In genomic region chrX:119516157-119516702, GRCh38 we compare ENCODE assay signal across 9 cellular contexts. TPM values are rescaled to one million over a fixed set of nuclear protein-coding genes. Genes with fewer than 3 reads are reported as not detected.
DNase-seq lines count a peak whose midpoint lies in the region; ATAC-seq, FAIRE-seq and TF ChIP-seq lines count a peak whose summit lies in the region.
"Had no signal": no experiment of that assay in that cellular context is flagged by ENCODE, and none has a peak within 500 bp of the region (broad histone marks: within the 10 kb centered on the region; RNA-seq: fewer than 3 reads in every experiment).

No MANE protein-coding gene starts in this region.

- H3K36me3 Mint-ChIP-seq in activated T-cell treated with anti-CD3 and anti-CD28 coated beads, Interleukin-2, amount 50 U/mL, for 24 hours (ENCODE audit: low read depth): no peaks in the 10 kb centered on the region
- H3K36me3 Mint-ChIP-seq: activated naive CD8-positive, alpha-beta T cell had no signal

- H3K9ac ChIP-seq in OCI-LY1 (ENCODE audit: low read length): peak overlapping the region; percentile 45; the same call in 1 of the 2 replicates

- no peaks in the 10 kb centered on the region for H3K27me3 Mint-ChIP-seq in activated T-cell treated with anti-CD3 and anti-CD28 coated beads, Interleukin-2, amount 50 U/mL, for 24 hours
- H3K27me3 Mint-ChIP-seq: activated naive CD8-positive, alpha-beta T cell had no signal

- H3K4me1 Mint-ChIP-seq in activated T-cell treated with anti-CD3 and anti-CD28 coated beads, Interleukin-2, amount 50 U/mL, for 24 hours (ENCODE audit: low read depth): peaks cover 2% of the 10 kb centered on the region

- H3K4me3 ChIP-seq in OCI-LY1 (ENCODE audit: low read depth, low read length, poor library complexity, severe bottlenecking) (no peak overlapping the region), ovary (no peak overlapping the region)

- no peak overlapping the region for H3K27ac Mint-ChIP-seq in activated T-cell treated with anti-CD3 and anti-CD28 coated beads, Interleukin-2, amount 50 U/mL, for 24 hours
- H3K27ac Mint-ChIP-seq: activated naive CD8-positive, alpha-beta T cell had no signal

- no peaks in the 10 kb centered on the region for H3K79me2 ChIP-seq in OCI-LY1 (ENCODE audit: insufficient read depth, low read length)

- TF ChIP-seq CTCF in OCI-LY1 (IDR thresholded peaks at IDR 0.05; ENCODE audit: low read length): peak; percentile 80
- TF ChIP-seq CTCF in foreskin keratinocyte (conservative IDR thresholded peaks at IDR 0.05): peak; percentile 81
- TF ChIP-seq CTCF in ovary (IDR thresholded peaks at IDR 0.05): peak in 2 of 3 donors; percentile 48 to 64

- DNase-seq in DMS 273 (lab: John Stamatoyannopoulos, UW; ENCODE audit: unreplicated experiment) (peak; percentile 87), HTR-8/SVneo (ENCODE audit: insufficient read length, low spot score) (peak; percentile 77), foreskin keratinocyte (peak in 1 of 2 donors; percentile 28), ovary (peak in 3 of 5 donors; percentile 13 to 32 (median 20))
- DNase-seq in activated T-cell treated with anti-CD3 and anti-CD28 coated beads, Interleukin-2, amount 50 U/mL, for 24 hours: peak; percentile 51

- H3K4me2 ChIP-seq in OCI-LY1 (ENCODE audit: low read length): peak overlapping the region; percentile 41; the same call in 1 of the 2 replicates

- H3K4me1 ChIP-seq in OCI-LY1 (ENCODE audit: insufficient read depth, low read length, severe bottlenecking) (peaks cover 11% of the 10 kb centered on the region), foreskin keratinocyte (no peaks in the 10 kb centered on the region), ovary (ENCODE audit: insufficient read depth) (no peaks in the 10 kb centered on the region)

- H3K27me3 ChIP-seq in OCI-LY1 (ENCODE audit: insufficient read depth, low read length): no peaks in the 10 kb centered on the region
- no peaks in the 10 kb centered on the region for H3K27me3 ChIP-seq in foreskin keratinocyte
- H3K27me3 ChIP-seq in ovary: no peaks in the 10 kb centered on the region

- 31 to 35% (median 33%) methylated on average over 5 of the region's 5 CpGs for WGBS in ovary, 3 donors

- peak; percentile 91 for ATAC-seq in GM19463 (IDR thresholded peaks at IDR 0.05; ENCODE audit: unreplicated experiment)
- ATAC-seq in foreskin keratinocyte: peak; percentile 74
- no peak for ATAC-seq in HG03039 (IDR thresholded peaks at IDR 0.05; ENCODE audit: unreplicated experiment)

- FAIRE-seq in HTR-8/SVneo (lab: Jason Lieb, UNC): peak; percentile 69

- H4K20me1 ChIP-seq in OCI-LY1 (ENCODE audit: insufficient read depth, low read length): no peaks in the 10 kb centered on the region

- TF ChIP-seq POLR2A in ovary (IDR thresholded peaks at IDR 0.05): no peak

- H3F3A ChIP-seq in OCI-LY1 (ENCODE audit: insufficient read depth, low read length): no peaks in the 10 kb centered on the region

- H3K27ac ChIP-seq in OCI-LY1 (ENCODE audit: low read depth, low read length, poor library complexity, severe bottlenecking) (no peak overlapping the region), foreskin keratinocyte (no peak overlapping the region), ovary (no peak overlapping the region)

- intact Hi-C loops in ovary (cut with DNase I): loop anchor here in 2 of 4 donors (10.0 kb wide), 1 partner anchor 219 kb away; no protein-coding TSS in a partner anchor

- H3K9me3 ChIP-seq in OCI-LY1 (ENCODE audit: low read length) (no peaks in the 10 kb centered on the region), ovary (no peaks in the 10 kb centered on the region)

- no peaks in the 10 kb centered on the region for H3K9me2 ChIP-seq in OCI-LY1 (ENCODE audit: low read depth, low read length)

- H2AFZ ChIP-seq in OCI-LY1 (ENCODE audit: low read length): peak overlapping the region; percentile 98; the same call in 1 of the 2 replicates

- no peak overlapping the region for H3K4me3 Mint-ChIP-seq in activated T-cell treated with anti-CD3 and anti-CD28 coated beads, Interleukin-2, amount 50 U/mL, for 24 hours
- H3K4me3 Mint-ChIP-seq: activated naive CD8-positive, alpha-beta T cell had no signal

- H3K9me3 Mint-ChIP-seq in activated T-cell treated with anti-CD3 and anti-CD28 coated beads, Interleukin-2, amount 50 U/mL, for 24 hours: no peaks in the 10 kb centered on the region

- H3K36me3 ChIP-seq in OCI-LY1 (ENCODE audit: insufficient read depth, low read length) (no peaks in the 10 kb centered on the region), ovary (no peaks in the 10 kb centered on the region)

- TF ChIP-seq EP300 in ovary (IDR thresholded peaks at IDR 0.05): no peak

RNA-seq across cellular contexts. Expression of gene SLC25A5, which starts 48.0 kb away (rescaled TPM):
- total RNA-seq in foreskin keratinocyte (351 and 441 TPM in 2 replicates), ovary (100 to 1,000 TPM in 6 of 7 donors, 10 to 100 TPM in 1; 97.2 to 166 (median 138) TPM)
- polyA plus RNA-seq in foreskin keratinocyte (518 and 606 TPM in 2 replicates), ovary (100 to 1,000 TPM; 147 to 214 TPM)

RNA-seq across cellular contexts. Expression of gene STEEP1, which starts 49.0 kb away (rescaled TPM):
- 26.2 and 26.5 TPM in 2 replicates for total RNA-seq in foreskin keratinocyte
- 12.6 and 13.9 TPM in 2 replicates for polyA plus RNA-seq in foreskin keratinocyte
- 10 to 100 TPM; 18.9 to 27.3 (median 22.1) TPM for total RNA-seq in ovary
- polyA plus RNA-seq in ovary: 10 to 100 TPM; 22.9 to 51.9 TPM

RNA-seq across cellular contexts. Expression of gene UBE2A, which starts 58.1 kb away (rescaled TPM):
- total RNA-seq in foreskin keratinocyte (59.0 and 59.4 TPM in 2 replicates), ovary (10 to 100 TPM; 25.0 to 40.1 (median 30.2) TPM)
- polyA plus RNA-seq in foreskin keratinocyte (61.2 and 65.4 TPM in 2 replicates), ovary (10 to 100 TPM; 29.8 to 86.0 TPM)
